8 cellular contexts compared by ENCODE assay signal in the genomic region with DNA sequence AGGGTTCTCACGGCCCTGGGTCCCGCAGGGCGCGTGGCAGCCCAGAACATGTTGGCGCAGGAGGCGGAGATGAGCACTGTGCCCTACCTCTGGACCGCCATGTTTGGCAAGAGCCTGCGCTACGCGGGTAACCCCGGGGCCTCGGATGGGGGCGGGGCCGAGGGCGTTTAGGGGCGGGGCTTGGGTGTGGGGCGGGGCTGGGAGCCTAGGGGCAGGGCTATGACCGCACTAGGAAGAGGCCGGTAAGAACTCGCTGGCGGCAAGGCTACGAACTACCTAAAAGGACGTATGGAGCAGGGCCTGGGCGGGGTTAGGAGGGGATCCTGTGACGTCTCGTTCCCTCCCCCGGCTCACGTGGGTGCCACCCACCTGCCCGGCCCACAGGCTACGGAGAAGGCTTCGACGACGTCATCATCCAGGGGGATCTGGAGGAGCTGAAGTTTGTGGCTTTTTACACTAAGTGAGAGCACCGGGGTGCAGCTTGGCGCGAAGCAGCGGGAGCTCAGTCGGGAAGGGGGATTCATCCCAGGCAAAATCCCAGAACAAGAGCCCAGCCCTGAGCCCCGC. TPM values are rescaled to one million over a fixed set of nuclear protein-coding genes. Genes with fewer than 3 reads are reported as not detected.
A peak's percentile ranks its signal among the peaks of the same experiment; 100 is the strongest.
DNase-seq lines count a peak whose midpoint lies in the region; ATAC-seq and TF ChIP-seq lines count a peak whose summit lies in the region.

No MANE protein-coding gene starts in this region.

- peak overlapping the region; percentile 91 for H3K4me3 Mint-ChIP-seq in type B pancreatic cell

- H3K27ac ChIP-seq in foreskin keratinocyte (peak overlapping the region; percentile 46), ovary (no peak overlapping the region)

- intact Hi-C loops in ovary (cut with DNase I) = no loop called here

- no peaks in the 10 kb centered on the region for H3K9me3 ChIP-seq in ovary

- no peaks in the 10 kb centered on the region for H3K36me3 ChIP-seq in ovary

- TF ChIP-seq POLR2A in ovary (IDR thresholded peaks at IDR 0.05) = no peak

- DNase-seq in NCI-H146 (lab: John Stamatoyannopoulos, UW) = peak; percentile 96
- DNase-seq in activated effector memory CD4-positive, alpha-beta T cell treated with anti-CD3 and anti-CD28 coated beads, Interleukin-2, amount 50 U/mL, for 16 hours = peak; percentile 82
- peak; percentile 77 to 90 for DNase-seq in foreskin keratinocyte
- peak; percentile 57 to 76 (median 72) for DNase-seq in ovary
- DNase-seq in type B pancreatic cell (ENCODE audit: extremely low spot score, unreplicated experiment) = no peak
- DNase-seq in NCI-H2081 treated with DMSO at 0.1 percent for 48 hours (lab: John Stamatoyannopoulos, UW) = no peak

- H3K36me3 Mint-ChIP-seq in type B pancreatic cell = peaks cover 4% of the 10 kb centered on the region

- peak overlapping the region; percentile 4 for H3K4me3 ChIP-seq in ovary

- H3K27me3 Mint-ChIP-seq in type B pancreatic cell = peaks cover 3% of the 10 kb centered on the region

- TF ChIP-seq EP300 in ovary (IDR thresholded peaks at IDR 0.05) = no peak

- peak; percentile 88 for ATAC-seq in foreskin keratinocyte
- ATAC-seq in HG02763 (IDR thresholded peaks at IDR 0.05; ENCODE audit: unreplicated experiment) = no peak
- no peak for ATAC-seq in HG03097 (IDR thresholded peaks at IDR 0.05; ENCODE audit: low FRiP score, unreplicated experiment)

- H3K4me1 ChIP-seq in foreskin keratinocyte = no peaks in the 10 kb centered on the region
- H3K4me1 ChIP-seq in ovary (ENCODE audit: insufficient read depth) = peaks cover 17% of the 10 kb centered on the region

- H3K4me1 Mint-ChIP-seq in type B pancreatic cell (ENCODE audit: unreplicated experiment) = peaks cover 18% of the 10 kb centered on the region

- no peaks in the 10 kb centered on the region for H3K9me3 Mint-ChIP-seq in type B pancreatic cell

- no peak for TF ChIP-seq CTCF in foreskin keratinocyte (conservative IDR thresholded peaks at IDR 0.05)
- TF ChIP-seq CTCF in ovary (IDR thresholded peaks at IDR 0.05) = no peak
- no peak for TF ChIP-seq CTCF in type B pancreatic cell (conservative IDR thresholded peaks at IDR 0.05)

- no peaks in the 10 kb centered on the region for H3K27me3 ChIP-seq in foreskin keratinocyte
- H3K27me3 ChIP-seq in ovary = no peaks in the 10 kb centered on the region

- H3K27ac Mint-ChIP-seq in type B pancreatic cell = peak overlapping the region; percentile 92

- WGBS in ovary, 3 donors = 11 to 13% (median 13%) methylated on average over 37 to 39 of the region's 39 CpGs

RNA-seq across cellular contexts. Expression of gene LZTR1, which starts 2.8 kb away (rescaled TPM):
- total RNA-seq in foreskin keratinocyte (37.8 and 39.9 TPM in 2 replicates), ovary (10 to 100 TPM; 30.4 to 73.4 (median 51.6) TPM), type B pancreatic cell (ENCODE audit: low replicate concordance) (60.3 and 102 TPM in 2 replicates)
- polyA plus RNA-seq in foreskin keratinocyte (25.2 and 26.2 TPM in 2 replicates), ovary (10 to 100 TPM; 28.2 to 32.3 TPM)

RNA-seq across cellular contexts. Expression of gene AIFM3, which starts 12.3 kb away (rescaled TPM):
- total RNA-seq in foreskin keratinocyte (0.78 and 1.5 TPM in 2 replicates), ovary (1 to 10 TPM in 4 of 7 donors, under 1 TPM in 3; 0.43 to 2.7 (median 1.1) TPM), type B pancreatic cell (ENCODE audit: low replicate concordance) (0.69 and 2.6 TPM in 2 replicates)
- polyA plus RNA-seq in foreskin keratinocyte (0.74 and 1.7 TPM in 2 replicates), ovary (1 to 10 TPM in 1 of 2 donors, not detected in 1; 1.1 TPM)

RNA-seq across cellular contexts. Expression of gene THAP7, which starts 22.6 kb away (rescaled TPM):
- total RNA-seq in foreskin keratinocyte (24.2 and 25.0 TPM in 2 replicates), ovary (10 to 100 TPM; 27.5 to 54.0 (median 39.3) TPM), type B pancreatic cell (ENCODE audit: low replicate concordance) (16.9 and 26.4 TPM in 2 replicates)
- polyA plus RNA-seq in foreskin keratinocyte (34.4 and 36.5 TPM in 2 replicates), ovary (10 to 100 TPM in 1 of 2 donors, 1 to 10 TPM in 1; 7.8 to 54.9 TPM)

RNA-seq across cellular contexts. Expression of gene P2RX6, which starts 35.6 kb away (rescaled TPM):
- total RNA-seq in foreskin keratinocyte = 0.21 and 0.24 TPM in 2 replicates
- polyA plus RNA-seq in foreskin keratinocyte = 0.21 and 0.38 TPM in 2 replicates
- total RNA-seq in ovary = 1 to 10 TPM in 4 of 7 donors, under 1 TPM in 3; 0.69 to 1.6 (median 1.0) TPM
- polyA plus RNA-seq in ovary = 1 to 10 TPM in 1 of 2 donors, under 1 TPM in 1; 0.47 to 1.3 TPM
- 0.71 and 2.8 TPM in 2 replicates for total RNA-seq in type B pancreatic cell (ENCODE audit: low replicate concordance)

RNA-seq across cellular contexts. Expression of gene SLC7A4, which starts 53.0 kb away (rescaled TPM):
- total RNA-seq in foreskin keratinocyte (0.07 and 0.11 TPM in 2 replicates), ovary (1 to 10 TPM in 1 of 7 donors, under 1 TPM in 4, not detected in 2; 0.23 to 4.8 (median 0.61) TPM), type B pancreatic cell (ENCODE audit: low replicate concordance) (3.3 and 6.7 TPM in 2 replicates)
- polyA plus RNA-seq in foreskin keratinocyte (0.03 and 0.08 TPM in 2 replicates), ovary (under 1 TPM; 0.16 to 0.30 TPM)

Comparison
In these comparisons a context has a peak if more than half of its experiments do, and no peak if none do; other contexts are left out.
1. DNase-seq: peak in NCI-H146 (single experiment), activated effector memory CD4-positive, alpha-beta T cell treated with anti-CD3 and anti-CD28 coated beads, Interleukin-2, amount 50 U/mL, for 16 hours (single experiment), foreskin keratinocyte (2 of 2) and ovary (5 of 5); none in type B pancreatic cell (single experiment) and NCI-H2081 treated with DMSO at 0.1 percent for 48 hours (single experiment).